13 cellular contexts compared by ENCODE assay signal in the genomic region with DNA sequence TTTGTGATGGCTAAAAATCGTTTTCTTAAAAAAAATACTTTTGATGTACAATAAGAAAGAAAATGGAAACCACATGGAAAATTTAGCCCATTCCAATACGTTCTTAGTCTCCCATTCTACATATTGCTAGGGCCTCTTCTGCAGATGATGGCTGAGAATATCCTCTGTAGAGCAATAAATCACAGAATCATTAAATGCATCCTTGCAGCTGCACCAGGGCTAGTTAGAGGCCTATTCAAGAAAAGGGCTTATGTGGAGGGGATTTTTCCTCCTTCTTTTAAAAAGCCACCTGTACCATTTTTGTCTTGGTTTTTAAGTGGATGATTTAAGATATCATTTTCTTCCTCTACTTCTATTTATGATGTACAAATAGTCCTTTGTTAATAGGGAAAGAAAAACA.
"Had no signal": no experiment of that assay in that cellular context is flagged by ENCODE, and none has a peak within 500 bp of the region (broad histone marks: within the 10 kb centered on the region; RNA-seq: fewer than 3 reads in every experiment).

No MANE protein-coding gene starts in this region.

- ATAC-seq: naive thymus-derived CD4-positive, alpha-beta T cell; right cardiac atrium had no signal

- H3K36me3 ChIP-seq: colonic mucosa, heart right ventricle, ovary had no signal

- H3K4me1 ChIP-seq: colonic mucosa, heart right ventricle had no signal

- H3K27ac ChIP-seq: colonic mucosa, ovary had no signal

- H3K9me3 ChIP-seq: colonic mucosa, heart right ventricle, ovary had no signal

- H3K4me3 ChIP-seq: colonic mucosa, heart right ventricle, ovary, smooth muscle cell had no signal

- DNase-seq: colonic mucosa; foreskin melanocyte; heart right ventricle; hypothalamus; kidney glomerular epithelial cell; mammary epithelial cell; naive thymus-derived CD4-positive, alpha-beta T cell; ovary; right cardiac atrium; stimulated activated CD4-positive, alpha-beta T cell treated with anti-CD3 and anti-CD28 coated beads, Interleukin-2, amount 100 ng/mL, for 48 hours; stimulated activated naive CD4-positive, alpha-beta T cell treated with Interleukin-2 at 50 U/mL for 16 hours; trophoblast cell had no signal

- H3K27me3 ChIP-seq: colonic mucosa, heart right ventricle, ovary had no signal

- H3K4me2 ChIP-seq: smooth muscle cell had no signal
